ENCODE assay signal across 25 cellular contexts in genomic region chr10:20508921-20509320, GRCh38.
"Had no signal": no experiment of that assay in that cellular context is flagged by ENCODE, and none has a peak within 500 bp of the region (broad histone marks: within the 10 kb centered on the region; RNA-seq: fewer than 3 reads in every experiment).

No MANE protein-coding gene starts in this region.

- H3K4me3 ChIP-seq: neural progenitor cell, ovary, psoas muscle, right lobe of liver, sigmoid colon, stomach, thoracic aorta, thyroid gland, tibial nerve, upper lobe of left lung, uterus had no signal

- H3K9me3 ChIP-seq: ovary, psoas muscle, right lobe of liver, sigmoid colon, stomach, thoracic aorta, thyroid gland, tibial nerve, upper lobe of left lung, uterus had no signal

- DNase-seq: natural killer cell; occipital lobe; ovary; posterior cingulate gyrus; psoas muscle; right cardiac atrium; right lobe of liver; sigmoid colon; small intestine; stimulated activated CD4-positive, alpha-beta T cell treated with anti-CD3 and anti-CD28 coated beads, Interleukin-15, amount 100 ng/mL, for 24 hours; stimulated activated CD4-positive, alpha-beta T cell treated with anti-CD3 and anti-CD28 coated beads, Interleukin-2, amount 100 ng/mL, for 24 hours; stimulated activated CD4-positive, alpha-beta T cell treated with anti-CD3 and anti-CD28 coated beads, Interleukin-2, amount 100 ng/mL, for 48 hours; stimulated activated CD4-positive, alpha-beta T cell treated with anti-CD3 and anti-CD28 coated beads, Interleukin-4, amount 100 ng/mL, for 24 hours; stimulated activated naive B cell treated with anti-CD40 and anti-IgM and Interleukin-4, amounts not matched to agents 10 μg/mL and 1 μg/mL and 100 μg/mL, for 72 hours; stimulated activated naive CD4-positive, alpha-beta T cell treated with Interleukin-2 at 50 U/mL for 16 hours; stomach; thyroid gland; trophoblast cell; upper lobe of left lung; uterus had no signal

- ATAC-seq: psoas muscle; right cardiac atrium; right lobe of liver; stimulated activated effector memory CD8-positive, alpha-beta T cell treated with anti-CD3 and anti-CD28 coated beads, Interleukin-12 subunit alpha, Interleukin-12 subunit beta, amount 100 ng/mL, for 72 hours; stimulated activated naive B cell treated with anti-CD40 and anti-IgM and Interleukin-4, amounts not matched to agents 10 μg/mL and 1 μg/mL and 100 μg/mL, for 72 hours had no signal

- H3K27me3 ChIP-seq: neural progenitor cell, ovary, right lobe of liver, sigmoid colon, stomach, thyroid gland, tibial nerve, upper lobe of left lung, uterus had no signal

- H3K36me3 ChIP-seq: neural progenitor cell, ovary, right lobe of liver, sigmoid colon, stomach, thoracic aorta, thyroid gland, tibial nerve, upper lobe of left lung, uterus had no signal

- H3K27ac ChIP-seq: neural progenitor cell, ovary, parathyroid adenoma, psoas muscle, right lobe of liver, sigmoid colon, stomach, thoracic aorta, thyroid gland, tibial nerve, upper lobe of left lung, uterus had no signal

- H3K4me1 ChIP-seq: neural progenitor cell, parathyroid adenoma, psoas muscle, right lobe of liver, sigmoid colon, stomach, thyroid gland, tibial nerve, upper lobe of left lung, uterus had no signal
